In the genomic region with DNA sequence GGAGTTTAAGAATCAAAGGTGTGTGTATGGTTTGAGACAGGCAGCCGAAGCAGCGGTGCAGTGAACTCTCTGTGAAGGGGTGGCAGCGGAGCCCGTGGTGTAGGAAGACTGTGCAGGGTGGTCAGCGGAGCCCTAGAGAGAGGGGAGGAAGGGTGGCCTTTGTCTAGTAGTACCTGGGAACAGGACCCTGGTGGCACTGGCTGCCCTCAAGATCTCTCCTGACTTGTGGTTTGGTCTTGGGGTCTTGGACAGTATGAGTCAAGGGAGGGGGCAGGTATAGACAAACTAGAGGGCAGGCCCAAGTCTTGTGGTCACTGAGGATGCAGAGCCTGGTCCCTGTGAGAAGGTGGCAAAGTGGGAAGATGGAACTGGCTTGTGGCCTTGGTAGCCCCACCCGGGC, we compare ENCODE assay signal across 14 cellular contexts. TPM values are rescaled to one million over a fixed set of nuclear protein-coding genes. Genes with fewer than 3 reads are reported as not detected.
"Had no signal": no experiment of that assay in that cellular context is flagged by ENCODE, and none has a peak within 500 bp of the region (broad histone marks: within the 10 kb centered on the region; RNA-seq: fewer than 3 reads in every experiment).

No MANE protein-coding gene starts in this region.

- H2AFZ ChIP-seq: hepatocyte had no signal

- H3K9me3 ChIP-seq: esophagus squamous epithelium, mucosa of descending colon, testis, upper lobe of right lung had no signal

- DNase-seq: activated CD4-positive, alpha-beta T cell treated with anti-CD3 and anti-CD28 coated beads for 36 hours; activated CD4-positive, alpha-beta T cell treated with anti-CD3 and anti-CD28 coated beads, Interleukin-2, amount 50 U/mL, for 48 hours; dermis blood vessel endothelial cell; effector memory CD4-positive, alpha-beta T cell; esophagus squamous epithelium; mammary epithelial cell; mucosa of descending colon; naive B cell; ovary; testis; upper lobe of right lung had no signal

- H3K36me3 ChIP-seq: esophagus squamous epithelium, ovary, upper lobe of right lung had no signal

- H3K27ac ChIP-seq: esophagus squamous epithelium, hepatocyte, ovary, testis, upper lobe of right lung had no signal

- H3K27me3 ChIP-seq: ovary had no signal

- H3K4me3 ChIP-seq: esophagus squamous epithelium, hepatocyte, mucosa of descending colon, ovary, testis, upper lobe of right lung had no signal

- H3K4me2 ChIP-seq: hepatocyte had no signal

- ATAC-seq: activated CD4-positive, alpha-beta T cell treated with anti-CD3 and anti-CD28 coated beads for 36 hours; left lobe of liver; mucosa of descending colon; upper lobe of right lung had no signal

RNA-seq across cellular contexts. Expression of gene NKX2-5, which starts 7.1 kb away (rescaled TPM):
- total RNA-seq: dermis blood vessel endothelial cell, esophagus squamous epithelium, hepatocyte, left lobe of liver, mucosa of descending colon, ovary, upper lobe of right lung had no signal
- polyA plus RNA-seq: keratinocyte, mammary epithelial cell, ovary had no signal
